6 cellular contexts compared by ENCODE assay signal in genomic region chr13:79612604-79613003, GRCh38.
"Had no signal": no experiment of that assay in that cellular context is flagged by ENCODE, and none has a peak within 500 bp of the region (broad histone marks: within the 10 kb centered on the region; RNA-seq: fewer than 3 reads in every experiment).

No MANE protein-coding gene starts in this region.

- DNase-seq: IMR-90, KBM-7, KG1 had no signal

- H3K4me3 ChIP-seq: K562 had no signal

- H3K27ac ChIP-seq: HL-60, KMS-11 had no signal
